ENCODE assay signal across 14 cellular contexts in the genomic region with DNA sequence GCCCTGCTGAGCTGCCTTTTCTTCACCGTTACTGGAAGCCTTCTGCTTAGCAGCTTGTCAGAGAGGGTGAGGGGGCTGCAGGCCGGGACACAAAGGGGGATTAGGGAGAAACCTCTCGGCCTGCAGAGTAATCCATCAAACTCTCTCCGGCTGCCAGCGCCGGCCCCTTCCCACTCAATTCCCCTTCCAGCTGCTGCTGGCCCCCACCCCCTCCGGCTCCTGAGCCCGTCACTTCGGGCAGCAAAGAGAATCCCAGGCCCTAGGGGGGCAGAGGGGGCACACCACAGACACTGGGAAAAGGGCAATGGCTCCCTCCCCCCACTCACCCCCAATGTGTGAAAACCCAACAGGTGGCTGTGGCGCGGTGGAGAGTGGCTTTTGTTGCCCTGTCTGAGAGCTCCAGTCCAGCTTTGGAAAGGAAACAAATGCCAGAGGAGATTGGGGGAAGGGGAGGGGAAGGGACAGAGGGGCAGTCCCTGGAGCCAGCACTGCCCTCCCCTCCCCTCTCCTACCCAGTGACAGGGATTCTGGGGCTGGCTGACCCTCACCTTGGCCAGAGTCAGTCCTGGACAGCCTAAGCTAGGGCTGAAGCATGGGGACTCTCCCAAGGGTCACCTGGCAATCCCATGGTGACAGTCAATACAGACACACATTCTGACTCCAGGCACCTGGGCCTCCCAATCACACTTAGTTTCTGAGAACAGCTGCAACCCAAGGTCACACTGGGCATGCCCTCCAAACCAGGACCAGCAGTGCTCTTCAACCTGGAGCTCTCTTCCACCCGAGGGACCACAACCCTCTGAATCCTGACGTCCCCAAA. TPM values are rescaled to one million over a fixed set of nuclear protein-coding genes. Genes with fewer than 3 reads are reported as not detected.
DNase-seq lines count a peak whose midpoint lies in the region; ATAC-seq and TF ChIP-seq lines count a peak whose summit lies in the region.
"Had no signal": no experiment of that assay in that cellular context is flagged by ENCODE, and none has a peak within 500 bp of the region (broad histone marks: within the 10 kb centered on the region; RNA-seq: fewer than 3 reads in every experiment).

No MANE protein-coding gene starts in this region.

- H3K9me3 Mint-ChIP-seq in mesothelial cell of epicardium = no peaks in the 10 kb centered on the region

- H3K27ac Mint-ChIP-seq in mesothelial cell of epicardium = peak overlapping the region; percentile 94

- H3K4me3 ChIP-seq in HUES64 (ENCODE audit: low read length) = peak overlapping the region; percentile 36
- H3K4me3 ChIP-seq: left ventricle myocardium inferior had no signal

- H3K27ac ChIP-seq in HUES64 (ENCODE audit: low read depth, low read length) = peak overlapping the region; percentile 90
- H3K27ac ChIP-seq in caudate nucleus (ENCODE audit: low read depth, low read length) = peak overlapping the region; percentile 86
- H3K27ac ChIP-seq: left ventricle myocardium inferior, parathyroid adenoma had no signal

- no peaks in the 10 kb centered on the region for H3K9me3 ChIP-seq in HUES64 (ENCODE audit: insufficient read depth, low read depth, low read length)
- H3K9me3 ChIP-seq: left ventricle myocardium inferior had no signal

- 10% methylated on average over 13 of the region's 13 CpGs for WGBS in HUES64

- ATAC-seq in HG03460 (IDR thresholded peaks at IDR 0.05; ENCODE audit: unreplicated experiment) (no peak), GM21619 (IDR thresholded peaks at IDR 0.05; ENCODE audit: unreplicated experiment) (no peak)

- peaks cover 3% of the 10 kb centered on the region for H3K27me3 Mint-ChIP-seq in mesothelial cell of epicardium (ENCODE audit: low read depth)

- peak overlapping the region; percentile 46 for H3K4me3 Mint-ChIP-seq in mesothelial cell of epicardium

- TF ChIP-seq CTCF in mesothelial cell of epicardium (IDR thresholded peaks at IDR 0.05; ENCODE audit: unreplicated experiment) = no peak

- no peaks in the 10 kb centered on the region for H3K36me3 ChIP-seq in HUES64 (ENCODE audit: insufficient read depth, low read length)
- H3K36me3 ChIP-seq: left ventricle myocardium inferior had no signal

- DNase-seq in AG20443 (ENCODE audit: low spot score) (peak; percentile 4), caudate nucleus (lab: John Stamatoyannopoulos, UW) (no peak), mesothelial cell of epicardium (ENCODE audit: low spot score in 2 of 2, unreplicated experiment in 2 of 2) (no peak), NCI-H2171 treated with DMSO at 0.1 percent for 48 hours (lab: John Stamatoyannopoulos, UW) (no peak), NCI-H2227 (lab: John Stamatoyannopoulos, UW; ENCODE audit: unreplicated experiment) (no peak)
- DNase-seq: DND-41, foreskin fibroblast, Karpas-422, left ventricle myocardium inferior, NCI-H2171 had no signal

- H3K9ac ChIP-seq in HUES64 (ENCODE audit: low read depth, low read length) = peak overlapping the region; percentile 71
- H3K9ac ChIP-seq: parathyroid adenoma had no signal

- H3K36me3 Mint-ChIP-seq in mesothelial cell of epicardium = no peaks in the 10 kb centered on the region

- no peaks in the 10 kb centered on the region for H3K27me3 ChIP-seq in HUES64 (ENCODE audit: insufficient read depth, low read length)

- peaks cover 38% of the 10 kb centered on the region for H3K4me1 ChIP-seq in HUES64 (ENCODE audit: insufficient read depth, low read length)
- H3K4me1 ChIP-seq: parathyroid adenoma had no signal

- peaks cover 47% of the 10 kb centered on the region for H3K4me1 Mint-ChIP-seq in mesothelial cell of epicardium

RNA-seq across cellular contexts. Expression of a gene that starts 9.5 kb away (rescaled TPM):
- 7.0 TPM for polyA plus RNA-seq in HUES64 (2013, experiment 1 of 2)
- 7.9 TPM for polyA plus RNA-seq in HUES64 (2013, experiment 2 of 2)
- total RNA-seq in mesothelial cell of epicardium = 7.0 to 7.5 TPM (median 7.1 TPM) in 3 replicates

RNA-seq across cellular contexts. Expression of a gene that starts 39.0 kb away (rescaled TPM):
- 6.7 TPM for polyA plus RNA-seq in HUES64 (2013, experiment 1 of 2)
- 6.8 TPM for polyA plus RNA-seq in HUES64 (2013, experiment 2 of 2)
- total RNA-seq in mesothelial cell of epicardium = 32.2 to 36.8 TPM (median 34.8 TPM) in 3 replicates
